ENCODE assay signal across 21 cellular contexts in the genomic region with DNA sequence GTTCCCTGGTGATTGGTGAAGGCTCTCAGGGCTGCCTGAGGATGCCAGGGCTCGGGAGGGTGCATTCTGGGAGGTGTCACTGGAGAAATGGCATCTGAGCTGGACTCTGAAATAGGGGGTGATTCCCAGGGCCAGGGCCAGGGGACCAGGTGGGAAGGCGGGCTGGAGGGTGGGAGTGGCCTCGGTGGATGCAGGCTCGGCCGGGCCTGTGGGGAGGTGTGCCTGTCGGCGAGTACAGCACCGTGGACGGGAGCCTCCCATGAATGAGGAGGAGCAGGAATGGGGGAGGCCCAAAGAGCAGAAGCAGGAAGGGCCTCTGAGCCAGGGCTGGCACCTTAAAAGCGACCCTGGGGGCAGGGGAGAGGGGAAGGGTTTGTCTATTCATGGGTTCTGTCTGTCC.
DNase-seq lines count a peak whose midpoint lies in the region; ATAC-seq, FAIRE-seq and TF ChIP-seq lines count a peak whose summit lies in the region.
"Had no signal": no experiment of that assay in that cellular context is flagged by ENCODE, and none has a peak within 500 bp of the region (broad histone marks: within the 10 kb centered on the region; RNA-seq: fewer than 3 reads in every experiment).

No MANE protein-coding gene starts in this region.

- H2AFZ ChIP-seq in GM23338 (no peak overlapping the region), H1 (ENCODE audit: low read length) (no peak overlapping the region)

- no peak overlapping the region for H4K5ac ChIP-seq in H1 (ENCODE audit: insufficient read length, low read depth, low read length)

- peak; percentile 39 for DNase-seq in GM23338 (ENCODE audit: low spot score)
- DNase-seq in H7 = peak; percentile 70
- DNase-seq in H1 (ENCODE audit: low read depth in 1 of 2, low spot score in 2 of 2) = peak in 1 of 2 experiments; percentile 58
- DNase-seq in sciatic nerve (ENCODE audit: low spot score) = no peak
- no peak for DNase-seq in endodermal cell
- no peak for DNase-seq in Kasumi-1 (lab: John Stamatoyannopoulos, UW)
- DNase-seq: ACHN; BE2C; C1 segment of cervical spinal cord; CD4-positive, CD25-positive, alpha-beta regulatory T cell; CD8-positive, alpha-beta memory T cell; COR-L47; DMS 273 treated with DMSO at 0.1 percent for 48 hours; DMS53; DND-41; EL had no signal

- H2BK5ac ChIP-seq in H1 (ENCODE audit: low read depth, low read length) = no peak overlapping the region

- H3K4me1 ChIP-seq in GM23338 (ENCODE audit: insufficient read depth) (peaks cover 38% of the 10 kb centered on the region), H1 (replicated peaks in 1 of 4; ENCODE audit: control insufficient read depth in 3 of 4, insufficient read depth in 4 of 4, low read length in 3 of 4) (peaks cover 10 to 26% (median 15%) of the 10 kb centered on the region in 4 experiments), endodermal cell (ENCODE audit: control insufficient read depth, insufficient read depth, low read length) (peaks cover 18% of the 10 kb centered on the region)

- no peak overlapping the region for H2BK15ac ChIP-seq in H1 (ENCODE audit: low read length)

- H3K23ac ChIP-seq in H1 (ENCODE audit: insufficient read length) = no peak overlapping the region

- no peak overlapping the region for H3K56ac ChIP-seq in H1 (replicated peaks; ENCODE audit: insufficient read length, low read depth, low read length)

- H3K9ac ChIP-seq in H1 (replicated peaks in 1 of 4; ENCODE audit: extremely low read depth in 1 of 4, low read depth in 3 of 4, low read length in 3 of 4) (no peak overlapping the region), endodermal cell (ENCODE audit: extremely low read depth, low read length, poor library complexity, severe bottlenecking) (no peak overlapping the region)

- H4K8ac ChIP-seq in H1 (ENCODE audit: extremely low read depth, insufficient read depth, low read length) = no peak overlapping the region

- no peak overlapping the region for H3K4ac ChIP-seq in H1 (replicated peaks; ENCODE audit: insufficient read length, low read depth, low read length)

- H3K9me3 ChIP-seq in H1 (ENCODE audit: insufficient read depth in 2 of 2, low read depth in 1 of 2, low read length in 1 of 2) (no peaks in the 10 kb centered on the region), endodermal cell (ENCODE audit: control insufficient read depth, low read length) (no peaks in the 10 kb centered on the region)
- H3K9me3 ChIP-seq: BE2C had no signal

- H4K20me1 ChIP-seq in GM23338 (replicated peaks; ENCODE audit: insufficient read depth) (no peaks in the 10 kb centered on the region; the same call in 1 of the 2 replicates), H1 (replicated peaks in 1 of 2; ENCODE audit: control insufficient read depth in 1 of 2, insufficient read depth in 2 of 2, low read length in 2 of 2) (no peaks in the 10 kb centered on the region)

- H4K91ac ChIP-seq in H1 (replicated peaks; ENCODE audit: insufficient read length, low read length) = no peak overlapping the region

- intact Hi-C loops in sciatic nerve (cut with DNase I) = no loop called here

- H3K27ac Mint-ChIP-seq in GM23338 (no peak overlapping the region), endodermal cell (no peak overlapping the region)
- H3K27ac Mint-ChIP-seq: CD4-positive, CD25-positive, alpha-beta regulatory T cell had no signal

- H3K79me2 ChIP-seq in GM23338 (replicated peaks; ENCODE audit: insufficient read depth) (no peaks in the 10 kb centered on the region), H1 (ENCODE audit: control insufficient read depth in 1 of 2, insufficient read depth in 2 of 2, low read length in 2 of 2) (no peaks in the 10 kb centered on the region)

- no peak overlapping the region for H3K4me3 Mint-ChIP-seq in GM23338
- no peak overlapping the region for H3K4me3 Mint-ChIP-seq in endodermal cell
- H3K4me3 Mint-ChIP-seq: CD4-positive, CD25-positive, alpha-beta regulatory T cell; CD8-positive, alpha-beta memory T cell had no signal

- no peaks in the 10 kb centered on the region for H3K23me2 ChIP-seq in H1 (ENCODE audit: low read depth, low read length)

- H3K4me3 ChIP-seq in GM23338 (no peak overlapping the region), H7 (ENCODE audit: insufficient read depth, low read depth, low read length) (no peak overlapping the region), H1 (ENCODE audit: extremely low read depth in 1 of 4, insufficient read depth in 2 of 4, low read depth in 3 of 4, low read length in 4 of 4) (no peak overlapping the region), endodermal cell (ENCODE audit: low read length) (no peak overlapping the region)
- H3K4me3 ChIP-seq: GM12878 had no signal

- H3K9me2 ChIP-seq in GM23338 (ENCODE audit: insufficient read depth) = no peaks in the 10 kb centered on the region

- no peaks in the 10 kb centered on the region for H3K79me1 ChIP-seq in H1 (ENCODE audit: low read depth, low read length)

- 51% methylated on average over 3 of the region's 10 CpGs; no CpG with 5 or more reads in 1 of the 2 experiments for WGBS in H1 (ENCODE audit: extremely low coverage in 1 of 2, insufficient coverage in 1 of 2, insufficient read length in 1 of 2, insufficient replicate concordance in 2 of 2, low coverage in 1 of 2, low lambda C conversion rate in 2 of 2, missing lambda C conversion rate in 1 of 2), 2 experiments
- WGBS in endodermal cell (ENCODE audit: insufficient coverage in 1 of 2, insufficient read length in 1 of 2), 2 experiments = 78 to 83% methylated on average over 8 to 10 of the region's 10 CpGs

- H2BK12ac ChIP-seq in H1 (ENCODE audit: low read depth, low read length) = 0 out of 2 replicates have a peak overlapping the region, but pooled peaks have one; percentile 30

- POLR2A ChIA-PET in H1 (lab: Charles Lee; ENCODE audit: partially characterized antibody) = no interaction called here

- CTCF ChIA-PET in H1 (lab: Charles Lee; ENCODE audit: partially characterized antibody) = interaction anchor here (2.0 kb wide), 2 partner anchors 74 to 126 kb away, joined by 4 read pairs; no protein-coding TSS in a partner anchor

- no peaks in the 10 kb centered on the region for H3K27me3 ChIP-seq in GM23338 (ENCODE audit: insufficient read depth)
- H3K27me3 ChIP-seq in H7 (ENCODE audit: control insufficient read depth, insufficient read depth, low read length) = no peaks in the 10 kb centered on the region
- peaks cover 0 to 8% (median 2%) of the 10 kb centered on the region in 4 experiments; a peak in 4 of 7 replicates for H3K27me3 ChIP-seq in H1 (replicated peaks in 1 of 4; ENCODE audit: control insufficient read depth in 3 of 4, extremely low read depth in 1 of 4, insufficient read depth in 3 of 4, low read length in 3 of 4)
- H3K27me3 ChIP-seq in endodermal cell (ENCODE audit: control insufficient read depth, insufficient read depth, low read length, poor library complexity, severe bottlenecking) = peaks cover 4% of the 10 kb centered on the region
- H3K27me3 ChIP-seq: BE2C had no signal

- no peaks in the 10 kb centered on the region for H3K36me3 ChIP-seq in GM23338 (ENCODE audit: insufficient read depth)
- H3K36me3 ChIP-seq in H7 (replicated peaks; ENCODE audit: control insufficient read depth, insufficient read depth, low read length) = no peaks in the 10 kb centered on the region; the same call in 1 of the 2 replicates
- no peaks in the 10 kb centered on the region; a peak in 1 of 8 replicates for H3K36me3 ChIP-seq in H1 (ENCODE audit: control insufficient read depth in 2 of 4, insufficient read depth in 4 of 4, low read length in 3 of 4)
- H3K36me3 ChIP-seq in endodermal cell (ENCODE audit: control insufficient read depth, insufficient read depth, low read length) = no peaks in the 10 kb centered on the region
- H3K36me3 ChIP-seq: BE2C had no signal

- TF ChIP-seq EP300 in H1 (IDR thresholded peaks at IDR 0.05; ENCODE audit: borderline replicate concordance in 1 of 2, low read depth in 2 of 2, low read length in 2 of 2) = no peak

- H2BK120ac ChIP-seq in H1 (replicated peaks; ENCODE audit: low read depth, low read length) = no peak overlapping the region

- H3F3A ChIP-seq in GM23338 (replicated peaks; ENCODE audit: low read depth) = no peaks in the 10 kb centered on the region; the same call in 1 of the 2 replicates

- peak overlapping the region; percentile 29; the same call in 1 of the 2 replicates for H3K4me2 ChIP-seq in GM23338
- no peak overlapping the region for H3K4me2 ChIP-seq in H1 (ENCODE audit: insufficient read depth in 1 of 2, low read depth in 2 of 2, low read length in 2 of 2)

- no peak overlapping the region; the same call in 1 of the 2 replicates for H3K18ac ChIP-seq in H1 (ENCODE audit: extremely low read depth, low read length)

- ATAC-seq in GM23338 (peak; percentile 51), sciatic nerve (peak; percentile 62), HG03571 (IDR thresholded peaks at IDR 0.05; ENCODE audit: unreplicated experiment) (no peak)
- ATAC-seq: GM12878 had no signal

- H3K27me3 Mint-ChIP-seq in GM23338 (ENCODE audit: insufficient read depth, low read depth, poor library complexity) (peaks cover 27% of the 10 kb centered on the region), endodermal cell (ENCODE audit: insufficient read depth) (peaks cover 39% of the 10 kb centered on the region)

- H3K36me3 Mint-ChIP-seq in GM23338 (ENCODE audit: low read depth) = peaks cover 8% of the 10 kb centered on the region; the same call in 2 of the 3 replicates
- H3K36me3 Mint-ChIP-seq in endodermal cell (ENCODE audit: low read depth) = peaks cover 17% of the 10 kb centered on the region
- H3K36me3 Mint-ChIP-seq: CD4-positive, CD25-positive, alpha-beta regulatory T cell had no signal

- no peak for TF ChIP-seq RAD21 in H1 (IDR thresholded peaks at IDR 0.05 in 1 of 2, conservative IDR thresholded peaks at IDR 0.05 in 1 of 2; ENCODE audit: low read depth in 2 of 2, low read length in 2 of 2)

- no peak for TF ChIP-seq POLR2A in H1 (IDR thresholded peaks at IDR 0.05; ENCODE audit: control extremely low read depth in 1 of 2, low read depth in 2 of 2, low read length in 2 of 2)

- H3K27ac ChIP-seq in GM23338 (ENCODE audit: low read depth) (no peak overlapping the region), H1 (ENCODE audit: low read depth, low read length) (no peak overlapping the region), endodermal cell (ENCODE audit: low read depth, low read length) (no peak overlapping the region)

- peaks cover 58% of the 10 kb centered on the region for H3K4me1 Mint-ChIP-seq in GM23338
- H3K4me1 Mint-ChIP-seq in endodermal cell = peaks cover 30% of the 10 kb centered on the region

- no peak overlapping the region for H2AK5ac ChIP-seq in H1 (ENCODE audit: low read depth, low read length)

- TF ChIP-seq CTCF in GM23338 (conservative IDR thresholded peaks at IDR 0.05; ENCODE audit: low read depth in 2 of 2) = no peak
- TF ChIP-seq CTCF in H1 (IDR thresholded peaks at IDR 0.05; ENCODE audit: control extremely low read depth in 1 of 3, insufficient read depth in 1 of 3, low read depth in 1 of 3, low read length in 3 of 3) = no peak
- no peak for TF ChIP-seq CTCF in endodermal cell (conservative IDR thresholded peaks at IDR 0.05)

- H2BK20ac ChIP-seq in H1 (ENCODE audit: low read length) = no peak overlapping the region

- no peak for FAIRE-seq in H1 (lab: Jason Lieb, UNC)
- FAIRE-seq: A204.1, GM12878, GM19239, H54 had no signal

- no peak overlapping the region for H3K14ac ChIP-seq in H1 (ENCODE audit: insufficient read length)

- H3K9me3 Mint-ChIP-seq in GM23338 (no peaks in the 10 kb centered on the region), endodermal cell (no peaks in the 10 kb centered on the region)
- H3K9me3 Mint-ChIP-seq: CD8-positive, alpha-beta memory T cell had no signal

Comparison
In these comparisons a context has a peak if more than half of its experiments do, and no peak if none do; other contexts are left out.
1. DNase-seq: peak in GM23338 (single experiment) and H7 (single experiment); none in sciatic nerve (single experiment), endodermal cell (single experiment) and Kasumi-1 (0 of 2).